In the genomic region with DNA sequence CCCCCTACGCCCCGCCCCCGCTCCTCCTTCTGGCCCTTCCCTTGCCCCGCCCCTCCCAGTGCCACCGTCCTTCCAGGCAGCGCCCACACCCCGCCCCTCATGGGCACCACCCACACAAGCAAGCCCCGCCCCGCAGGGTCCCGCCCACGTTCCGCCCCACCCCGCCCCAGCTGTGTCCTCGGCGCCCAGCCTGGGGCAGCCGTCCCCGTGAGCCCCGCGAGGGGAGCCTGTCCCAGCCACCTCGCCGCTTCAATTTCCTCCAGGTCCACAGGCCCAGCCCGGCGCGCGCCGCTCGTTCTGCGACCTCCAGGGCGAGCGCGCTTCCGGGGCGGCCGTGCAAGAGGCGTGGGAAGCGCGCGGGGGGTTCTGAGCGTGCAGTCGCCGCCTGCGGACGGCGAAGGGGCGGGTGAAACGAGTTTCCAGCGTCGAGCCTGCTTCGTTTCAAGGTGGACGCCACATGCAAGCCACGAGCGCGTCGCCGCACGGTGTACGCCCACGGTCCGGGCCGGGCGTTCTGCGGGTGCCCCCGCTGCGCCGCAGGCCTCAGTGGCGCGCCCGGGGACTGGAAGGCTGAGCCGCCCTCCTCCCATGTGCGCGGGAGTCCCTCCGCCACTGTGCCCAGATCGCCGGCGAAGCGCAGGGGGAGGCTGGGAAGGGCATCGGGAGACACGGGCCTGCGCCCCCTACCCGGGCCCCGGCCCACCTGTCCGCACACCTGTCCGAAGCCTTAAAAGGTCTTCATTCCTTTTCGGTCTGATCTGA, we compare ENCODE assay signal across 8 cellular contexts. TPM values are rescaled to one million over a fixed set of nuclear protein-coding genes. Genes with fewer than 3 reads are reported as not detected.
DNase-seq lines count a peak whose midpoint lies in the region; ATAC-seq and FAIRE-seq lines count a peak whose summit lies in the region.

No MANE protein-coding gene starts in this region.

- no peak overlapping the region for H3K27ac Mint-ChIP-seq in T-helper 1 cell treated with Interleukin-12 subunit alpha and Interleukin-12 subunit beta and Interleukin-4 antibody, amounts not matched to agents 30 μg/mL and 1 μg/mL, for 36 hours

- no peaks in the 10 kb centered on the region for H3K36me3 Mint-ChIP-seq in T-helper 1 cell treated with Interleukin-12 subunit alpha and Interleukin-12 subunit beta and Interleukin-4 antibody, amounts not matched to agents 30 μg/mL and 1 μg/mL, for 36 hours (ENCODE audit: low read depth)

- H3K4me1 Mint-ChIP-seq in T-helper 1 cell treated with Interleukin-12 subunit alpha and Interleukin-12 subunit beta and Interleukin-4 antibody, amounts not matched to agents 30 μg/mL and 1 μg/mL, for 36 hours (ENCODE audit: low read depth): peaks cover 1% of the 10 kb centered on the region

- H3K4me3 Mint-ChIP-seq in T-helper 1 cell treated with Interleukin-12 subunit alpha and Interleukin-12 subunit beta and Interleukin-4 antibody, amounts not matched to agents 30 μg/mL and 1 μg/mL, for 36 hours: peak overlapping the region; percentile 42

- peak; percentile 93 for DNase-seq in DMS153 treated with DMSO at 0.1 percent for 48 hours (lab: John Stamatoyannopoulos, UW; ENCODE audit: unreplicated experiment)
- DNase-seq in LHCN-M2 (ENCODE audit: low read depth): peak; percentile 82
- DNase-seq in anterior cingulate cortex (lab: John Stamatoyannopoulos, UW): peak in 54 of 58 donors; percentile 26 to 98 (median 90)
- peak; percentile 92 to 97 for DNase-seq in hippocampal formation (lab: John Stamatoyannopoulos, UW)
- DNase-seq in retina: peak; percentile 91
- DNase-seq in urothelium cell line (ENCODE audit: low spot score): no peak

- ATAC-seq in GM21576 (IDR thresholded peaks at IDR 0.05; ENCODE audit: unreplicated experiment): peak; percentile 66

- H3K27me3 Mint-ChIP-seq in T-helper 1 cell treated with Interleukin-12 subunit alpha and Interleukin-12 subunit beta and Interleukin-4 antibody, amounts not matched to agents 30 μg/mL and 1 μg/mL, for 36 hours (ENCODE audit: low read depth): peaks cover 4% of the 10 kb centered on the region

- no peaks in the 10 kb centered on the region for H3K9me3 Mint-ChIP-seq in T-helper 1 cell treated with Interleukin-12 subunit alpha and Interleukin-12 subunit beta and Interleukin-4 antibody, amounts not matched to agents 30 μg/mL and 1 μg/mL, for 36 hours

- FAIRE-seq in urothelium cell line (lab: Jason Lieb, UNC): no peak

RNA-seq across cellular contexts. Expression of gene FAAP20, which starts 10.8 kb away (rescaled TPM):
- 40.9 and 47.5 TPM in 2 replicates for total RNA-seq in LHCN-M2 (2014; rRNA removed)
- 70.8 TPM for polyA plus RNA-seq in LHCN-M2 (2012)

RNA-seq across cellular contexts. Expression of gene SKI, which starts 22.7 kb away (rescaled TPM):
- 13.9 and 16.5 TPM in 2 replicates for total RNA-seq in LHCN-M2 (2014; rRNA removed)
- polyA plus RNA-seq in LHCN-M2 (2012): 19.7 TPM
